Comparison of ENCODE assay signal across 6 cellular contexts in genomic region chr1:207049514-207049913, GRCh38. TPM values are rescaled to one million over a fixed set of nuclear protein-coding genes. Genes with fewer than 3 reads are reported as not detected.
DNase-seq lines count a peak whose midpoint lies in the region; ATAC-seq and TF ChIP-seq lines count a peak whose summit lies in the region.

No MANE protein-coding gene starts in this region.

- H3K23ac ChIP-seq in mesenchymal stem cell (ENCODE audit: low read length in 2 of 2), result no peak overlapping the region

- CTCF ChIA-PET in CD4-positive, alpha-beta T cell (lab: Charles Lee), result interaction anchor here (1.1 to 2.5 kb wide), 16 partner anchors 9 to 437 kb away, joined by 3 to 13 read pairs (median 5); partner anchors contain the start of genes C1orf116, CD55 and EIF2D

- no peak for DNase-seq in CD4-positive, alpha-beta T cell
- DNase-seq in mesenchymal stem cell (no peak), NCI-H1105 treated with DMSO at 0.1 percent for 48 hours (lab: John Stamatoyannopoulos, UW) (no peak), UCSD-AML1 (lab: John Stamatoyannopoulos, UW; ENCODE audit: unreplicated experiment) (no peak)

- no peak overlapping the region for H3K27ac ChIP-seq in CD4-positive, alpha-beta T cell (ENCODE audit: low read depth, low read length)
- H3K27ac ChIP-seq in mesenchymal stem cell (ENCODE audit: low read length, poor library complexity, severe bottlenecking), result no peak overlapping the region

- POLR2A ChIA-PET in CD4-positive, alpha-beta T cell (lab: Charles Lee), result interaction anchor here (1.4 kb wide), 2 partner anchors 128 to 272 kb away, joined by 3 to 7 read pairs; partner anchors contain the start of genes CD55 and FCMR

- H3K4me1 ChIP-seq in mesenchymal stem cell (ENCODE audit: control insufficient read depth, insufficient read depth, low read depth, low read length), result peaks cover 6% of the 10 kb centered on the region

- H3K27me3 ChIP-seq in CD4-positive, alpha-beta T cell (ENCODE audit: control insufficient read depth, insufficient read depth, low read length), result no peaks in the 10 kb centered on the region
- no peaks in the 10 kb centered on the region for H3K27me3 ChIP-seq in mesenchymal stem cell (ENCODE audit: control insufficient read depth in 1 of 2, insufficient read depth in 1 of 2, low read length in 2 of 2)

- H3K27me3 Mint-ChIP-seq in CD4-positive, alpha-beta T cell, result no peaks in the 10 kb centered on the region

- H2BK120ac ChIP-seq in mesenchymal stem cell (ENCODE audit: low read depth, low read length), result no peak overlapping the region

- H3K9me3 Mint-ChIP-seq in CD4-positive, alpha-beta T cell, result no peaks in the 10 kb centered on the region

- no peak overlapping the region for H3K18ac ChIP-seq in mesenchymal stem cell (ENCODE audit: low read depth in 1 of 2, low read length in 2 of 2)

- H3K14ac ChIP-seq in mesenchymal stem cell (ENCODE audit: low read length in 2 of 2), result no peak overlapping the region

- peak overlapping the region; percentile 65 for H2AK5ac ChIP-seq in mesenchymal stem cell (ENCODE audit: low read length, severe bottlenecking)

- H2BK15ac ChIP-seq in mesenchymal stem cell (ENCODE audit: low read depth, poor library complexity, severe bottlenecking), result no peak overlapping the region

- H2BK12ac ChIP-seq in mesenchymal stem cell (ENCODE audit: low read length in 2 of 2), result no peak overlapping the region

- H3K79me1 ChIP-seq in mesenchymal stem cell (replicated peaks; ENCODE audit: low read length, poor library complexity, severe bottlenecking), result no peaks in the 10 kb centered on the region

- H3K36me3 ChIP-seq in mesenchymal stem cell (ENCODE audit: control insufficient read depth in 1 of 2, insufficient read depth in 2 of 2, low read depth in 1 of 2, low read length in 2 of 2), result peaks cover 2 to 51% of the 10 kb centered on the region in 2 experiments

- H3K4me3 ChIP-seq in WI38 (ENCODE audit: low read depth, low read length) (peak overlapping the region; percentile 89; the same call in 1 of the 2 replicates), mesenchymal stem cell (ENCODE audit: insufficient read depth in 1 of 2, low read depth in 1 of 2, low read length in 2 of 2) (peak overlapping the region in 1 of 2 experiments; percentile 96)

- intact Hi-C loops in CD4-positive, alpha-beta T cell (cut with DNase I, micrococcal nuclease), result loop anchor here in 1 of 2 experiments (1.0 kb wide), 1 partner anchor 29 kb away; no protein-coding TSS in a partner anchor

- no peak for TF ChIP-seq CTCF in CD4-positive, alpha-beta T cell (IDR thresholded peaks at IDR 0.05)
- TF ChIP-seq CTCF in WI38 (IDR thresholded peaks at IDR 0.05; ENCODE audit: low read depth, low read length), result no peak

- no peak overlapping the region for H2BK5ac ChIP-seq in mesenchymal stem cell (ENCODE audit: low read depth, low read length, poor library complexity, severe bottlenecking)

- H3K9ac ChIP-seq in mesenchymal stem cell (ENCODE audit: low read length), result peak overlapping the region; percentile 97

- H4K8ac ChIP-seq in mesenchymal stem cell (ENCODE audit: low read length), result no peak overlapping the region

- no peaks in the 10 kb centered on the region for H3K9me3 ChIP-seq in CD4-positive, alpha-beta T cell (ENCODE audit: control insufficient read depth, low read length)
- H3K9me3 ChIP-seq in mesenchymal stem cell (ENCODE audit: control insufficient read depth, low read length), result no peaks in the 10 kb centered on the region

- H3K4ac ChIP-seq in mesenchymal stem cell (ENCODE audit: low read depth in 1 of 2, low read length in 2 of 2), result peak overlapping the region in 1 of 2 experiments; percentile 41

- H3K4me1 Mint-ChIP-seq in CD4-positive, alpha-beta T cell (ENCODE audit: low read depth), result peaks cover 86% of the 10 kb centered on the region

- no peak overlapping the region for H2AFZ ChIP-seq in mesenchymal stem cell (ENCODE audit: low read depth, low read length)

- no peak overlapping the region for H4K91ac ChIP-seq in mesenchymal stem cell (ENCODE audit: low read length)

- 83% methylated on average over 7 of the region's 8 CpGs for WGBS in mesenchymal stem cell

- peak overlapping the region; percentile 46 for H3K4me2 ChIP-seq in mesenchymal stem cell (ENCODE audit: low read length, poor library complexity, severe bottlenecking)

- peaks cover 65% of the 10 kb centered on the region for H3K36me3 Mint-ChIP-seq in CD4-positive, alpha-beta T cell (ENCODE audit: low read depth)

- H3K27ac Mint-ChIP-seq in CD4-positive, alpha-beta T cell, result peak overlapping the region; percentile 93

- ATAC-seq in CD4-positive, alpha-beta T cell (ENCODE audit: poor library complexity), result no peak
- ATAC-seq in GM21737 (IDR thresholded peaks at IDR 0.05; ENCODE audit: unreplicated experiment), result no peak

- H3K4me3 Mint-ChIP-seq in CD4-positive, alpha-beta T cell, result peak overlapping the region; percentile 98

RNA-seq across cellular contexts. Expression of gene YOD1, which starts 1.5 kb away (rescaled TPM):
- total RNA-seq in CD4-positive, alpha-beta T cell, result 10 to 100 TPM; 17.9 TPM
- 2.7 TPM for polyA plus RNA-seq in mesenchymal stem cell (2013, experiment 1 of 2)
- polyA plus RNA-seq in mesenchymal stem cell (2013, experiment 2 of 2), result 2.7 TPM

RNA-seq across cellular contexts. Expression of gene PFKFB2, which starts 3.6 kb away (rescaled TPM):
- 1 to 10 TPM; 3.2 to 4.0 TPM for total RNA-seq in CD4-positive, alpha-beta T cell
- 3.6 TPM for polyA plus RNA-seq in mesenchymal stem cell (2013, experiment 1 of 2)
- polyA plus RNA-seq in mesenchymal stem cell (2013, experiment 2 of 2), result 3.4 TPM

RNA-seq across cellular contexts. Expression of gene C1orf116, which starts 17.0 kb away (rescaled TPM):
- under 1 TPM; 0.25 to 0.36 TPM for total RNA-seq in CD4-positive, alpha-beta T cell
- 0.01 TPM for polyA plus RNA-seq in mesenchymal stem cell (2013, experiment 1 of 2)
- polyA plus RNA-seq in mesenchymal stem cell (2013, experiment 2 of 2), result 0.01 TPM

RNA-seq across cellular contexts. Expression of gene C4BPB, which starts 39.1 kb away (rescaled TPM):
- 1 to 10 TPM; 1.6 to 2.1 TPM for total RNA-seq in CD4-positive, alpha-beta T cell
- polyA plus RNA-seq in mesenchymal stem cell (2013, experiment 1 of 2), result not detected
- polyA plus RNA-seq in mesenchymal stem cell (2013, experiment 2 of 2), result not detected

RNA-seq across cellular contexts. Expression of gene C4BPA, which starts 54.5 kb away (rescaled TPM):
- total RNA-seq in CD4-positive, alpha-beta T cell, result not detected
- not detected for polyA plus RNA-seq in mesenchymal stem cell (2013, experiment 1 of 2)
- not detected for polyA plus RNA-seq in mesenchymal stem cell (2013, experiment 2 of 2)
